In genomic region chr3:101938262-101938847, GRCh38 we compare ENCODE assay signal across 10 cellular contexts.
DNase-seq lines count a peak whose midpoint lies in the region; ATAC-seq, FAIRE-seq and TF ChIP-seq lines count a peak whose summit lies in the region.
"Had no signal": no experiment of that assay in that cellular context is flagged by ENCODE, and none has a peak within 500 bp of the region (broad histone marks: within the 10 kb centered on the region; RNA-seq: fewer than 3 reads in every experiment).

No MANE protein-coding gene starts in this region.

- H3K27ac Mint-ChIP-seq in astrocyte (ENCODE audit: unreplicated experiment), result no peak overlapping the region
- H3K27ac Mint-ChIP-seq: activated naive CD4-positive, alpha-beta T cell treated with anti-CD3 and anti-CD28 coated beads for 36 hours had no signal

- H3K4me2 ChIP-seq in astrocyte (ENCODE audit: low read length), result no peak overlapping the region

- TF ChIP-seq CTCF in astrocyte (IDR thresholded peaks at IDR 0.05; ENCODE audit: insufficient read depth, low read depth, low read length), result no peak

- no peaks in the 10 kb centered on the region for H3K9me3 Mint-ChIP-seq in astrocyte (ENCODE audit: unreplicated experiment)
- H3K9me3 Mint-ChIP-seq: activated naive CD4-positive, alpha-beta T cell treated with anti-CD3 and anti-CD28 coated beads for 36 hours had no signal

- H3K4me1 Mint-ChIP-seq in astrocyte (ENCODE audit: low read depth, unreplicated experiment), result peaks cover 21% of the 10 kb centered on the region

- ATAC-seq in GM21515 (IDR thresholded peaks at IDR 0.05; ENCODE audit: unreplicated experiment) (peak; percentile 44), HG03575 (IDR thresholded peaks at IDR 0.05; ENCODE audit: extremely low read depth, insufficient number of reproducible peaks, low FRiP score, unreplicated experiment) (peak; percentile 28)

- no peak overlapping the region for H3K9ac ChIP-seq in astrocyte (ENCODE audit: low read length)

- no peaks in the 10 kb centered on the region for H3K27me3 Mint-ChIP-seq in astrocyte (ENCODE audit: low read depth, unreplicated experiment)

- H3K9me3 ChIP-seq in astrocyte (ENCODE audit: insufficient read depth, low read depth, low read length), result no peaks in the 10 kb centered on the region

- peak; percentile 66 for DNase-seq in GF-D8 (lab: John Stamatoyannopoulos, UW)
- DNase-seq in astrocyte (ENCODE audit: low read depth), result no peak
- no peak for DNase-seq in HTR-8/SVneo (ENCODE audit: insufficient read length, low spot score)
- no peak for DNase-seq in NCI-H82 treated with DMSO at 0.1 percent for 48 hours (lab: John Stamatoyannopoulos, UW; ENCODE audit: unreplicated experiment)
- DNase-seq in activated CD8-positive, alpha-beta memory T cell treated with anti-CD3 and anti-CD28 coated beads for 24 hours, result no peak
- DNase-seq in medulla oblongata (ENCODE audit: extremely low spot score), result no peak
- DNase-seq: activated naive CD4-positive, alpha-beta T cell treated with anti-CD3 and anti-CD28 coated beads for 36 hours; NCI-H2029 treated with DMSO at 0.1 percent for 48 hours had no signal

- peaks cover 46% of the 10 kb centered on the region for H3K4me1 ChIP-seq in astrocyte (ENCODE audit: insufficient read depth, low read length)

- H3K36me3 Mint-ChIP-seq in astrocyte (ENCODE audit: low read depth, unreplicated experiment), result no peaks in the 10 kb centered on the region

- no peaks in the 10 kb centered on the region for H3K79me2 ChIP-seq in astrocyte (ENCODE audit: insufficient read depth, low read length)

- H2AFZ ChIP-seq in astrocyte (ENCODE audit: low read depth, low read length), result peak overlapping the region; percentile 24

- no peaks in the 10 kb centered on the region for H4K20me1 ChIP-seq in astrocyte (ENCODE audit: insufficient read depth, low read length)

- no peak overlapping the region for H3K4me3 ChIP-seq in astrocyte (ENCODE audit: insufficient read depth, low read depth, low read length)

- no peak overlapping the region for H3K4me3 Mint-ChIP-seq in astrocyte (ENCODE audit: unreplicated experiment)
- H3K4me3 Mint-ChIP-seq: activated naive CD4-positive, alpha-beta T cell treated with anti-CD3 and anti-CD28 coated beads for 36 hours had no signal

- H3K36me3 ChIP-seq in astrocyte (ENCODE audit: insufficient read depth, low read length), result no peaks in the 10 kb centered on the region

- no peak overlapping the region for H3K27ac ChIP-seq in astrocyte (ENCODE audit: low read depth, low read length)

- FAIRE-seq in astrocyte (lab: Jason Lieb, UNC) (peak; percentile 47), HTR-8/SVneo (lab: Jason Lieb, UNC) (no peak)

- H3K27me3 ChIP-seq in astrocyte (ENCODE audit: insufficient read depth, low read length), result no peaks in the 10 kb centered on the region
